32 cellular contexts compared by ENCODE assay signal in the genomic region with DNA sequence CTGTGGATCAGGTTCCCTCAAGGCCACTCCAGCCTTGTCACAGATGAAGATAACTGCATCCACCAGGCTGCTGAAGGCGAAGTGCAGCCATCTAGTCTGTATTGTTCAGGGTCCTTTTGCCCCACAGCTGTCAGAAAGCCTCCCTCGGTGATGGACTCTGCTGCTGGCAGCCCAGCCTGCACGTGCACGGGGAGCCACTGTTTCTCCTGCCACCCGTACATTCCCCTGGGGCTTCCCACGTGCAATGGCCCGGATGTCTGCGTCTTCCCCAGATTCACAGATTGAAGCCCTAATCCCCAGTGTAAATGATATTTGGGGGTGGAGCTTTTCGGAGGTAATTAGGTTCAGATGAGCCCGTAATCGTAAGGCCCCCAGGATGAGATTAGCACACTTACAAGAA. TPM values are rescaled to one million over a fixed set of nuclear protein-coding genes. Genes with fewer than 3 reads are reported as not detected.
"Had no signal": no experiment of that assay in that cellular context is flagged by ENCODE, and none has a peak within 500 bp of the region (broad histone marks: within the 10 kb centered on the region; RNA-seq: fewer than 3 reads in every experiment).

No MANE protein-coding gene starts in this region.

- H3K36me3 Mint-ChIP-seq: activated naive CD4-positive, alpha-beta T cell treated with anti-CD3 and anti-CD28 coated beads, Interleukin-2, amount 50 U/mL, for 24 hours; stimulated activated memory B cell treated with anti-CD40 and anti-IgM and Interleukin-4, amounts not matched to agents 10 μg/mL and 1 μg/mL and 100 μg/mL, for 72 hours had no signal

- DNase-seq: activated CD4-positive, alpha-beta T cell treated with anti-CD3 and anti-CD28 coated beads for 48 hours; activated CD4-positive, alpha-beta T cell treated with anti-CD3 and anti-CD28 coated beads, Interleukin-2, amount 50 U/mL, for 48 hours; activated CD8-positive, alpha-beta memory T cell treated with anti-CD3 and anti-CD28 coated beads, Interleukin-2, amount 50 U/mL, for 48 hours; activated gamma-delta T cell treated with Interleukin-2 at 50 U/mL for 16 hours; activated T-cell treated with anti-CD3 and anti-CD28 coated beads, Interleukin-2, amount 50 U/mL, for 4 hours; central memory CD4-positive, alpha-beta T cell; foreskin fibroblast; head of caudate nucleus; hippocampal formation; immature natural killer cell; kidney; left colon; midbrain; naive thymus-derived CD4-positive, alpha-beta T cell; occipital lobe; psoas muscle; stimulated activated CD4-positive, alpha-beta T cell treated with anti-CD3 and anti-CD28 coated beads, Interleukin-1b, Interleukin-23, amount 100 ng/mL, for 48 hours; stimulated activated CD4-positive, alpha-beta T cell treated with anti-CD3 and anti-CD28 coated beads, Interleukin-4, amount 100 ng/mL, for 4 hours; stimulated activated CD8-positive, alpha-beta memory T cell treated with anti-CD3 and anti-CD28 coated beads, Interleukin-4, amount 100 ng/mL, for 48 hours; stimulated activated naive CD8-positive, alpha-beta T cell treated with anti-CD3 and anti-CD28 coated beads, Interleukin-15, amount 100 ng/mL, for 72 hours; substantia nigra; upper lobe of left lung had no signal

- H3K27ac ChIP-seq: breast epithelium, parathyroid adenoma, psoas muscle, right atrium auricular region, upper lobe of left lung, vagina had no signal

- H3K4me1 Mint-ChIP-seq: neural crest cell; stimulated activated memory B cell treated with anti-CD40 and anti-IgM and Interleukin-4, amounts not matched to agents 10 μg/mL and 1 μg/mL and 100 μg/mL, for 72 hours had no signal

- H3K9me3 Mint-ChIP-seq: activated naive CD4-positive, alpha-beta T cell treated with anti-CD3 and anti-CD28 coated beads, Interleukin-2, amount 50 U/mL, for 24 hours; activated T-helper 17 cell treated with anti-CD3 and anti-CD28 coated beads, Interleukin-2, amount 50 U/mL, for 72 hours; neural crest cell had no signal

- H3K4me3 Mint-ChIP-seq: activated naive CD4-positive, alpha-beta T cell treated with anti-CD3 and anti-CD28 coated beads, Interleukin-2, amount 50 U/mL, for 24 hours; activated T-cell treated with anti-CD3 and anti-CD28 coated beads, Interleukin-2, amount 50 U/mL, for 4 hours; activated T-helper 17 cell treated with anti-CD3 and anti-CD28 coated beads, Interleukin-2, amount 50 U/mL, for 72 hours; naive thymus-derived CD4-positive, alpha-beta T cell; neural crest cell; stimulated activated memory B cell treated with anti-CD40 and anti-IgM and Interleukin-4, amounts not matched to agents 10 μg/mL and 1 μg/mL and 100 μg/mL, for 72 hours; stimulated activated naive CD8-positive, alpha-beta T cell treated with anti-CD3 and anti-CD28 coated beads, Interleukin-15, amount 100 ng/mL, for 72 hours had no signal

- H3K4me1 ChIP-seq: breast epithelium, parathyroid adenoma, psoas muscle, right atrium auricular region, upper lobe of left lung had no signal

- H3K9ac ChIP-seq: parathyroid adenoma had no signal

- H3K4me2 ChIP-seq: smooth muscle cell had no signal

- H3K27me3 ChIP-seq: breast epithelium, right atrium auricular region, upper lobe of left lung, vagina had no signal

- H3K4me3 ChIP-seq: breast epithelium, psoas muscle, right atrium auricular region, smooth muscle cell, upper lobe of left lung, vagina had no signal

- H3K27ac Mint-ChIP-seq: activated naive CD4-positive, alpha-beta T cell treated with anti-CD3 and anti-CD28 coated beads, Interleukin-2, amount 50 U/mL, for 24 hours; activated T-helper 17 cell treated with anti-CD3 and anti-CD28 coated beads, Interleukin-2, amount 50 U/mL, for 72 hours; naive thymus-derived CD4-positive, alpha-beta T cell; stimulated activated memory B cell treated with anti-CD40 and anti-IgM and Interleukin-4, amounts not matched to agents 10 μg/mL and 1 μg/mL and 100 μg/mL, for 72 hours; stimulated activated naive CD8-positive, alpha-beta T cell treated with anti-CD3 and anti-CD28 coated beads, Interleukin-15, amount 100 ng/mL, for 72 hours had no signal

- H3K36me3 ChIP-seq: breast epithelium, right atrium auricular region, upper lobe of left lung, vagina had no signal

- H3K9me3 ChIP-seq: vagina had no signal

RNA-seq across cellular contexts. Expression of a gene that starts 46.6 kb away (rescaled TPM):
- total RNA-seq: endothelial cell of umbilical vein, smooth muscle cell had no signal
